Comparison of ENCODE assay signal across 17 cellular contexts in the genomic region with DNA sequence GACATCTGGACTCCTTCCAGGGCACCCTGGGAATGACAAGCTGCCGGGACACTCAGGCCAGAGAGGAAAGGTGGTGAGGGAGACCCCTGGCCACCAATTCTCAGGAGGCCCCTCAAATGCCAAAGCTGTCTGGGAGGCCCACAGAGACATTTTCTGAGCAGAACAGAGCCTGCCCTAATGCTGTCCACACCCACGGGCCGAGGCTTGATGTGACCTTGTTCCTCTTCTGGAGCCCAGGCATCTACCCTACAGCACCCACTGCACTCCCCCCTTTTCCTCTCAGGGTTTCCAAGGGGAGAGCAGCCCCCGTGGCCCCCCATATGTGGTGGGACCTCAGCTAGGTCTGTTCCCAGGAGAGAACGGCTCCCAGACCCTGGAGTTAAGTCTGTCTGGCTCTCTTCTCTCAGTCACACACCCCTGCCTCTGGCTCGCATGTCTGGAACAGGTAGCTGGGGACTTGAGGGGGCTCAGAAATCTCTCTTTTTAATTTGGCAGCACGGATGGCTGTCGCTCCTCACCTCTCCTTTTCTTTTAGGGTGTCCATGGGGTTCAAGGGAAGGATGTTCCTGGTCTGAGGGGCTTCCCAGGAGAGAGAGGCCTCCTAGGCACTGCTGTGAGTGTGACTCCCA. TPM values are rescaled to one million over a fixed set of nuclear protein-coding genes. Genes with fewer than 3 reads are reported as not detected.
DNase-seq lines count a peak whose midpoint lies in the region; ATAC-seq, FAIRE-seq and TF ChIP-seq lines count a peak whose summit lies in the region.
"Had no signal": no experiment of that assay in that cellular context is flagged by ENCODE, and none has a peak within 500 bp of the region (broad histone marks: within the 10 kb centered on the region; RNA-seq: fewer than 3 reads in every experiment).

No MANE protein-coding gene starts in this region.

- no peak overlapping the region for H3K9ac ChIP-seq in IMR-90 (ENCODE audit: low read depth, low read length)
- H3K9ac ChIP-seq in kidney (ENCODE audit: low read length in 2 of 2): no peak overlapping the region
- H3K9ac ChIP-seq in colonic mucosa (ENCODE audit: low read depth in 2 of 2, low read length in 2 of 2): no peak overlapping the region

- H4K8ac ChIP-seq in IMR-90 (ENCODE audit: low read depth in 2 of 2, low read length in 2 of 2): no peak overlapping the region

- TF ChIP-seq POLR2A in IMR-90 (IDR thresholded peaks at IDR 0.05; ENCODE audit: low read depth, low read length): no peak

- H3K14ac ChIP-seq in IMR-90 (replicated peaks; ENCODE audit: low read depth, low read length): no peak overlapping the region

- H3K36me3 ChIP-seq in IMR-90 (ENCODE audit: control insufficient read depth, insufficient read depth, low read length): no peaks in the 10 kb centered on the region
- H3K36me3 ChIP-seq in kidney (ENCODE audit: control insufficient read depth in 1 of 2, insufficient read depth in 2 of 2, low read length in 2 of 2): no peaks in the 10 kb centered on the region
- no peaks in the 10 kb centered on the region for H3K36me3 ChIP-seq in upper lobe of right lung
- no peaks in the 10 kb centered on the region for H3K36me3 ChIP-seq in colonic mucosa
- H3K36me3 ChIP-seq: SJCRH30 had no signal

- no peak overlapping the region for H3K18ac ChIP-seq in IMR-90 (ENCODE audit: low read depth, low read length)

- H3K4me2 ChIP-seq in IMR-90 (ENCODE audit: low read depth, low read length): no peak overlapping the region
- H3K4me2 ChIP-seq: GM23338 had no signal

- no peak overlapping the region for H3K4ac ChIP-seq in IMR-90 (ENCODE audit: low read depth, low read length)

- H3K56ac ChIP-seq in IMR-90 (ENCODE audit: extremely low read depth, insufficient read depth, low read length): no peak overlapping the region

- H2BK15ac ChIP-seq in IMR-90 (ENCODE audit: low read depth, low read length): no peak overlapping the region

- POLR2A ChIA-PET in activated naive CD8-positive, alpha-beta T cell treated with anti-CD3 and anti-CD28 coated beads, Interleukin-2, amount 10 ng/mL, durations not matched to agents 7 days and 5 days (lab: Charles Lee): no interaction called here
- POLR2A ChIA-PET in IMR-90 (lab: Charles Lee; ENCODE audit: unreplicated experiment): no interaction called here

- no TSS peak for BruUV-seq in IMR-90 (replicated peaks; lab: Mats Ljungman, UMichigan)

- peak overlapping the region; percentile 33 for H2AK9ac ChIP-seq in IMR-90 (replicated peaks; ENCODE audit: low read depth, low read length, poor library complexity)

- H2AK5ac ChIP-seq in IMR-90 (ENCODE audit: low read depth, low read length): no peak overlapping the region

- H3K27me3 Mint-ChIP-seq in activated naive CD8-positive, alpha-beta T cell treated with anti-CD3 and anti-CD28 coated beads, Interleukin-2, amount 10 ng/mL, durations not matched to agents 7 days and 5 days: peaks cover 6% of the 10 kb centered on the region
- H3K27me3 Mint-ChIP-seq in activated naive CD8-positive, alpha-beta T cell treated with anti-CD3 and anti-CD28 coated beads, Interleukin-2, amount 50 U/mL, for 24 hours: no peaks in the 10 kb centered on the region

- H3K9me3 Mint-ChIP-seq in activated naive CD8-positive, alpha-beta T cell treated with anti-CD3 and anti-CD28 coated beads, Interleukin-2, amount 10 ng/mL, durations not matched to agents 7 days and 5 days: no peaks in the 10 kb centered on the region
- no peaks in the 10 kb centered on the region for H3K9me3 Mint-ChIP-seq in activated naive CD8-positive, alpha-beta T cell treated with anti-CD3 and anti-CD28 coated beads, Interleukin-2, amount 50 U/mL, for 24 hours
- H3K9me3 Mint-ChIP-seq: GM23338 had no signal

- CTCF ChIA-PET in IMR-90 (lab: Yijun Ruan, JAX): no interaction called here

- H3K9me1 ChIP-seq in IMR-90 (ENCODE audit: insufficient read depth, low read length): peaks cover 17% of the 10 kb centered on the region

- H3K4me3 ChIP-seq in IMR-90 (ENCODE audit: insufficient read depth, low read depth, low read length): no peak overlapping the region
- no peak overlapping the region for H3K4me3 ChIP-seq in kidney (ENCODE audit: low read length in 2 of 2)
- H3K4me3 ChIP-seq in upper lobe of right lung: no peak overlapping the region
- H3K4me3 ChIP-seq in colonic mucosa: no peak overlapping the region
- H3K4me3 ChIP-seq: GM23338, SJCRH30 had no signal

- H3K27ac ChIP-seq in IMR-90 (ENCODE audit: insufficient read depth, low read length): no peak overlapping the region
- H3K27ac ChIP-seq in kidney (ENCODE audit: low read depth in 2 of 2, low read length in 2 of 2): no peak overlapping the region
- no peak overlapping the region for H3K27ac ChIP-seq in upper lobe of right lung
- H3K27ac ChIP-seq in colonic mucosa: no peak overlapping the region
- H3K27ac ChIP-seq: SJCRH30 had no signal

- H4K5ac ChIP-seq in IMR-90 (ENCODE audit: low read depth, low read length): no peak overlapping the region

- H3K36me3 Mint-ChIP-seq in activated naive CD8-positive, alpha-beta T cell treated with anti-CD3 and anti-CD28 coated beads, Interleukin-2, amount 10 ng/mL, durations not matched to agents 7 days and 5 days: no peaks in the 10 kb centered on the region
- no peaks in the 10 kb centered on the region for H3K36me3 Mint-ChIP-seq in activated naive CD8-positive, alpha-beta T cell treated with anti-CD3 and anti-CD28 coated beads, Interleukin-2, amount 50 U/mL, for 24 hours (ENCODE audit: low read depth)

- no peak overlapping the region for H3K4me3 Mint-ChIP-seq in activated naive CD8-positive, alpha-beta T cell treated with anti-CD3 and anti-CD28 coated beads, Interleukin-2, amount 10 ng/mL, durations not matched to agents 7 days and 5 days
- no peak overlapping the region for H3K4me3 Mint-ChIP-seq in activated naive CD8-positive, alpha-beta T cell treated with anti-CD3 and anti-CD28 coated beads, Interleukin-2, amount 50 U/mL, for 24 hours
- H3K4me3 Mint-ChIP-seq: GM23338 had no signal

- H3K9me3 ChIP-seq in IMR-90 (ENCODE audit: control insufficient read depth, insufficient read depth, low read length) (no peaks in the 10 kb centered on the region), kidney (ENCODE audit: control insufficient read depth in 1 of 2, low read length in 2 of 2) (no peaks in the 10 kb centered on the region), upper lobe of right lung (no peaks in the 10 kb centered on the region), colonic mucosa (no peaks in the 10 kb centered on the region)
- H3K9me3 ChIP-seq: SJCRH30 had no signal

- intact Hi-C loops in IMR-90 (cut with micrococcal nuclease) (no loop called here), kidney (cut with DNase I) (no loop called here), upper lobe of right lung (cut with DNase I) (no loop called here), colonic mucosa (cut with DNase I) (no loop called here)

- no peak overlapping the region for H2BK120ac ChIP-seq in IMR-90 (ENCODE audit: low read depth, low read length)

- no peak overlapping the region for H2BK5ac ChIP-seq in IMR-90 (ENCODE audit: low read depth, low read length, poor library complexity, severe bottlenecking)

- no peaks in the 10 kb centered on the region for H3K4me1 Mint-ChIP-seq in activated naive CD8-positive, alpha-beta T cell treated with anti-CD3 and anti-CD28 coated beads, Interleukin-2, amount 10 ng/mL, durations not matched to agents 7 days and 5 days
- no peaks in the 10 kb centered on the region for H3K4me1 Mint-ChIP-seq in activated naive CD8-positive, alpha-beta T cell treated with anti-CD3 and anti-CD28 coated beads, Interleukin-2, amount 50 U/mL, for 24 hours

- no peak overlapping the region for H2BK20ac ChIP-seq in IMR-90 (ENCODE audit: low read depth, low read length)

- no peak overlapping the region for H3K23ac ChIP-seq in IMR-90 (ENCODE audit: low read depth, low read length)

- H3K27me3 ChIP-seq in IMR-90 (ENCODE audit: control insufficient read depth, insufficient read depth, low read length) (peaks cover 16% of the 10 kb centered on the region), upper lobe of right lung (no peaks in the 10 kb centered on the region), colonic mucosa (no peaks in the 10 kb centered on the region)
- H3K27me3 ChIP-seq: SJCRH30 had no signal

- H3K79me1 ChIP-seq in IMR-90 (ENCODE audit: low read depth in 1 of 2, low read length in 2 of 2): 0 out of 4 replicates have a peak, but pooled peaks cover 0 to 2% of the 10 kb centered on the region in 2 experiments

- no peak for ATAC-seq in activated naive CD8-positive, alpha-beta T cell treated with anti-CD3 and anti-CD28 coated beads, Interleukin-2, amount 10 ng/mL, durations not matched to agents 7 days and 5 days (ENCODE audit: low read depth)
- no peak for ATAC-seq in activated naive CD8-positive, alpha-beta T cell treated with anti-CD3 and anti-CD28 coated beads, Interleukin-2, amount 50 U/mL, for 24 hours
- ATAC-seq in IMR-90 (ENCODE audit: low read depth) (no peak), upper lobe of right lung (peak; percentile 12)
- ATAC-seq: GM23338, HCT116 had no signal

- H3K4me1 ChIP-seq in IMR-90 (ENCODE audit: control insufficient read depth, insufficient read depth, low read length): peaks cover 4% of the 10 kb centered on the region; the same call in 1 of the 2 replicates
- peaks cover 0 to 4% of the 10 kb centered on the region in 2 donors for H3K4me1 ChIP-seq in kidney (ENCODE audit: control insufficient read depth in 1 of 2, insufficient read depth in 1 of 2, low read depth in 1 of 2, low read length in 2 of 2)
- H3K4me1 ChIP-seq in upper lobe of right lung: no peaks in the 10 kb centered on the region
- no peaks in the 10 kb centered on the region for H3K4me1 ChIP-seq in colonic mucosa

- no peak for FAIRE-seq in kidney (lab: Jason Lieb, UNC)
- FAIRE-seq: A204.1 had no signal

- TF ChIP-seq CTCF in IMR-90 (conservative IDR thresholded peaks at IDR 0.05; ENCODE audit: low read depth, low read length) (no peak), kidney (IDR thresholded peaks at IDR 0.05; ENCODE audit: borderline replicate concordance, extremely low read depth, insufficient read depth) (no peak), upper lobe of right lung (IDR thresholded peaks at IDR 0.05) (no peak), colonic mucosa (IDR thresholded peaks at IDR 0.05) (no peak)

- peak overlapping the region; percentile 18 for H2AFZ ChIP-seq in IMR-90 (replicated peaks; ENCODE audit: low read length, poor library complexity)
- H2AFZ ChIP-seq: GM23338 had no signal

- peak overlapping the region; percentile 60 for H3K27ac Mint-ChIP-seq in activated naive CD8-positive, alpha-beta T cell treated with anti-CD3 and anti-CD28 coated beads, Interleukin-2, amount 10 ng/mL, durations not matched to agents 7 days and 5 days
- no peak overlapping the region for H3K27ac Mint-ChIP-seq in activated naive CD8-positive, alpha-beta T cell treated with anti-CD3 and anti-CD28 coated beads, Interleukin-2, amount 50 U/mL, for 24 hours
- H3K27ac Mint-ChIP-seq: GM23338 had no signal

- H4K91ac ChIP-seq in IMR-90 (ENCODE audit: insufficient read depth, low read depth, low read length): no peak overlapping the region

- WGBS in IMR-90 (ENCODE audit: extremely low coverage in 2 of 2, insufficient read length in 1 of 2), 2 experiments: 68% methylated on average over 2 of the region's 8 CpGs; no CpG with 5 or more reads in 1 of the 2 experiments

- dilution Hi-C loops in IMR-90 (cut with HindIII; ENCODE audit: low sequenced_read_pairs, unreplicated experiment): no loop called here

- no peak for DNase-seq in activated naive CD8-positive, alpha-beta T cell treated with anti-CD3 and anti-CD28 coated beads, Interleukin-2, amount 10 ng/mL, durations not matched to agents 7 days and 5 days
- DNase-seq in activated naive CD8-positive, alpha-beta T cell treated with anti-CD3 and anti-CD28 coated beads, Interleukin-2, amount 50 U/mL, for 24 hours: no peak
- no peak for DNase-seq in IMR-90
- peak; percentile 35 for DNase-seq in kidney
- DNase-seq in upper lobe of right lung: no peak
- no peak for DNase-seq in colonic mucosa
- DNase-seq in activated effector memory CD4-positive, alpha-beta T cell treated with Interleukin-2 at 50 U/mL for 16 hours: no peak
- DNase-seq in amniotic stem cell (lab: John Stamatoyannopoulos, UW): no peak
- DNase-seq: DMS79 treated with DMSO at 0.1 percent for 48 hours, KBM-7, NCI-H1694 treated with DMSO at 0.1 percent for 48 hours, NCI-H2107, NCI-H510A, SJCRH30 had no signal

- in situ Hi-C loops in IMR-90 (cut with MboI; ENCODE audit: low sequenced_read_pairs): no loop called here

- H4K20me1 ChIP-seq in IMR-90 (ENCODE audit: insufficient read depth, low read length): no peaks in the 10 kb centered on the region

- no peak for TF ChIP-seq RAD21 in IMR-90 (IDR thresholded peaks at IDR 0.05; ENCODE audit: low read length)

RNA-seq across cellular contexts. Expression of gene VOPP1, which starts 16.8 kb away (rescaled TPM):
- total RNA-seq in activated naive CD8-positive, alpha-beta T cell treated with anti-CD3 and anti-CD28 coated beads, Interleukin-2, amount 10 ng/mL, durations not matched to agents 7 days and 5 days: 10 to 100 TPM; 50.0 to 50.1 TPM
- 94.5 and 94.7 TPM in 2 replicates for total RNA-seq in IMR-90 (2012; rRNA removed)
- polyA plus RNA-seq in IMR-90 (2012; rRNA removed): 54.5 and 60.2 TPM in 2 replicates
- polyA plus RNA-seq in IMR-90 (2012; cell fraction: cytosol; rRNA removed): 39.0 and 52.2 TPM in 2 replicates
- 26.0 and 27.4 TPM in 2 replicates for polyA plus RNA-seq in IMR-90 (2012; cell fraction: nucleus; rRNA removed; ENCODE audit: low replicate concordance)
- total RNA-seq in kidney: 98.7 TPM
- 47.3 TPM for polyA plus RNA-seq in kidney (ENCODE audit: insufficient read depth, low read depth, low replicate concordance)
- 53.7 TPM for total RNA-seq in upper lobe of right lung
- 10 to 100 TPM; 70.3 to 73.4 TPM for total RNA-seq in colonic mucosa
